1 cellular context compared by ENCODE assay signal in genomic region chr10:16987976-16988610, GRCh38.
TF ChIP-seq lines count a peak whose summit lies in the region.

No MANE protein-coding gene starts in this region.

TF ChIP-seq in H1, 55 proteins besides CTCF, POLR2A, EP300 and RAD21:
- TF ChIP-seq ATF3 (IDR thresholded peaks at IDR 0.05; ENCODE audit: insufficient read depth, low read depth, low read length) (no peak), HDAC6 (IDR thresholded peaks at IDR 0.05; ENCODE audit: low read depth, low read length) (no peak), SIN3A (conservative IDR thresholded peaks at IDR 0.05 in 1 of 2, IDR thresholded peaks at IDR 0.05 in 1 of 2; ENCODE audit: low read depth in 1 of 2, low read length in 2 of 2) (no peak), JUN (IDR thresholded peaks at IDR 0.05; ENCODE audit: low read depth, low read length) (no peak), CTBP2 (IDR thresholded peaks at IDR 0.05; ENCODE audit: borderline replicate concordance, insufficient read depth, insufficient read length, low read length) (no peak), BCL11A (IDR thresholded peaks at IDR 0.05; ENCODE audit: low read depth in 2 of 2, low read length in 2 of 2) (no peak), USF2 (IDR thresholded peaks at IDR 0.05; ENCODE audit: low read length) (no peak), SRF (IDR thresholded peaks at IDR 0.05; ENCODE audit: low read depth, low read length) (no peak), CEBPB (IDR thresholded peaks at IDR 0.05; ENCODE audit: low read depth, low read length) (no peak), SP1 (IDR thresholded peaks at IDR 0.05; ENCODE audit: low read depth, low read length) (no peak), ATF2 (IDR thresholded peaks at IDR 0.05; ENCODE audit: low read length) (no peak), TBP (IDR thresholded peaks at IDR 0.05; ENCODE audit: low read depth, low read length) (no peak)
